ENCODE assay signal across 22 cellular contexts in genomic region chr21:38255718-38256117, GRCh38. TPM values are rescaled to one million over a fixed set of nuclear protein-coding genes. Genes with fewer than 3 reads are reported as not detected.
"Had no signal": no experiment of that assay in that cellular context is flagged by ENCODE, and none has a peak within 500 bp of the region (broad histone marks: within the 10 kb centered on the region; RNA-seq: fewer than 3 reads in every experiment).

No MANE protein-coding gene starts in this region.

- H3K79me2 ChIP-seq: hepatocyte had no signal

- H3K9me3 Mint-ChIP-seq: endodermal cell, naive B cell, nephron, type B pancreatic cell had no signal

- H3K36me3 ChIP-seq: ovary, stomach, thoracic aorta, uterus had no signal

- H3K27me3 ChIP-seq: ovary, uterus had no signal

- H3K27ac ChIP-seq: coronary artery, hepatocyte, ovary, thoracic aorta, uterus had no signal

- H3K4me2 ChIP-seq: hepatocyte had no signal

- H3K4me3 ChIP-seq: coronary artery, hepatocyte, ovary, stomach, thoracic aorta, uterus had no signal

- H3K36me3 Mint-ChIP-seq: naive B cell had no signal

- H3K4me3 Mint-ChIP-seq: endodermal cell, naive B cell, type B pancreatic cell had no signal

- DNase-seq: effector CD4-positive, alpha-beta T cell; endodermal cell; foreskin melanocyte; head of caudate nucleus; kidney glomerular epithelial cell; midbrain; naive B cell; ovary; right cardiac atrium; small intestine; stimulated activated CD4-positive, alpha-beta T cell treated with anti-CD3 and anti-CD28 coated beads, Interleukin-12 subunit alpha, Interleukin-12 subunit beta, amount 100 ng/mL, for 4 hours; stimulated activated naive CD4-positive, alpha-beta T cell; substantia nigra; uterus had no signal

- H3K27ac Mint-ChIP-seq: endodermal cell, naive B cell, progenitor cell of endocrine pancreas, type B pancreatic cell had no signal

- FAIRE-seq: endothelial cell of umbilical vein, small intestine had no signal

- H3K4me1 ChIP-seq: uterus had no signal

- H3K4me1 Mint-ChIP-seq: naive B cell, nephron had no signal

- H3K9me3 ChIP-seq: ovary, stomach, thoracic aorta, uterus had no signal

- H2AFZ ChIP-seq: hepatocyte had no signal

RNA-seq across cellular contexts. Expression of gene KCNJ15, which starts 1.1 kb away (rescaled TPM):
- total RNA-seq: endodermal cell had no signal
